Comparison of ENCODE assay signal across 8 cellular contexts in genomic region chr7:20331912-20332317, GRCh38. TPM values are rescaled to one million over a fixed set of nuclear protein-coding genes. Genes with fewer than 3 reads are reported as not detected.
DNase-seq lines count a peak whose midpoint lies in the region; ATAC-seq, FAIRE-seq and TF ChIP-seq lines count a peak whose summit lies in the region.

No MANE protein-coding gene starts in this region.

- H3K27me3 ChIP-seq in SJCRH30 = no peaks in the 10 kb centered on the region
- H3K27me3 ChIP-seq in rectal smooth muscle tissue (ENCODE audit: control insufficient read depth, insufficient read depth, low read length) = no peaks in the 10 kb centered on the region

- no peak for TF ChIP-seq CTCF in fibroblast of villous mesenchyme (IDR thresholded peaks at IDR 0.05; ENCODE audit: insufficient read depth, low read depth, low read length)

- peak; percentile 57 for FAIRE-seq in GM12892 (lab: Jason Lieb, UNC)

- no peak for ATAC-seq in GM19023 (IDR thresholded peaks at IDR 0.05; ENCODE audit: unreplicated experiment)

- peaks cover 4% of the 10 kb centered on the region; the same call in 1 of the 2 replicates for H3K4me1 ChIP-seq in SJCRH30
- peaks cover 6% of the 10 kb centered on the region for H3K4me1 ChIP-seq in rectal smooth muscle tissue (ENCODE audit: control insufficient read depth, insufficient read depth, low read length)

- DNase-seq in GM12892 (ENCODE audit: insufficient read length) = no peak
- DNase-seq in SJCRH30 = peak in 1 of 2 experiments; percentile 42
- no peak for DNase-seq in fibroblast of villous mesenchyme (ENCODE audit: low read depth)
- no peak for DNase-seq in 8988T
- DNase-seq in NCI-H1436 (lab: John Stamatoyannopoulos, UW) = no peak
- DNase-seq in NK-92 treated with Interleukin-12 subunit alpha and Interleukin-12 subunit beta, amount 100 ng/mL, for 24 hours (lab: John Stamatoyannopoulos, UW) = no peak

- TF ChIP-seq POLR2A in GM12892 (IDR thresholded peaks at IDR 0.05; ENCODE audit: low read depth, low read length) = no peak

- H3K9me3 ChIP-seq in SJCRH30 (replicated peaks) = no peaks in the 10 kb centered on the region

- peak overlapping the region; percentile 26 for H3K9ac ChIP-seq in rectal smooth muscle tissue (ENCODE audit: low read length)

- H3K36me3 ChIP-seq in SJCRH30 (peaks cover 3% of the 10 kb centered on the region; the same call in 1 of the 2 replicates), rectal smooth muscle tissue (ENCODE audit: control insufficient read depth, insufficient read depth, low read length) (no peaks in the 10 kb centered on the region)

- H3K27ac ChIP-seq in SJCRH30 (peak overlapping the region; percentile 98), rectal smooth muscle tissue (ENCODE audit: low read depth, low read length) (peak overlapping the region; percentile 90)

- H3K4me3 ChIP-seq in SJCRH30 (peak overlapping the region; percentile 87), fibroblast of villous mesenchyme (ENCODE audit: low read depth, low read length) (peak overlapping the region; percentile 70), rectal smooth muscle tissue (ENCODE audit: low read length) (peak overlapping the region; percentile 95)

RNA-seq across cellular contexts. Expression of gene ITGB8, which starts 1.2 kb away (rescaled TPM):
- polyA plus RNA-seq in GM12892 (2012; ENCODE audit: missing spikeins) = 1.5 TPM
- 35.0 and 40.0 TPM in 2 replicates for total RNA-seq in SJCRH30 (2014; rRNA removed; shearing (Covaris generic))
- total RNA-seq in fibroblast of villous mesenchyme = 6.4 and 13.0 TPM in 2 replicates
